In the genomic region with DNA sequence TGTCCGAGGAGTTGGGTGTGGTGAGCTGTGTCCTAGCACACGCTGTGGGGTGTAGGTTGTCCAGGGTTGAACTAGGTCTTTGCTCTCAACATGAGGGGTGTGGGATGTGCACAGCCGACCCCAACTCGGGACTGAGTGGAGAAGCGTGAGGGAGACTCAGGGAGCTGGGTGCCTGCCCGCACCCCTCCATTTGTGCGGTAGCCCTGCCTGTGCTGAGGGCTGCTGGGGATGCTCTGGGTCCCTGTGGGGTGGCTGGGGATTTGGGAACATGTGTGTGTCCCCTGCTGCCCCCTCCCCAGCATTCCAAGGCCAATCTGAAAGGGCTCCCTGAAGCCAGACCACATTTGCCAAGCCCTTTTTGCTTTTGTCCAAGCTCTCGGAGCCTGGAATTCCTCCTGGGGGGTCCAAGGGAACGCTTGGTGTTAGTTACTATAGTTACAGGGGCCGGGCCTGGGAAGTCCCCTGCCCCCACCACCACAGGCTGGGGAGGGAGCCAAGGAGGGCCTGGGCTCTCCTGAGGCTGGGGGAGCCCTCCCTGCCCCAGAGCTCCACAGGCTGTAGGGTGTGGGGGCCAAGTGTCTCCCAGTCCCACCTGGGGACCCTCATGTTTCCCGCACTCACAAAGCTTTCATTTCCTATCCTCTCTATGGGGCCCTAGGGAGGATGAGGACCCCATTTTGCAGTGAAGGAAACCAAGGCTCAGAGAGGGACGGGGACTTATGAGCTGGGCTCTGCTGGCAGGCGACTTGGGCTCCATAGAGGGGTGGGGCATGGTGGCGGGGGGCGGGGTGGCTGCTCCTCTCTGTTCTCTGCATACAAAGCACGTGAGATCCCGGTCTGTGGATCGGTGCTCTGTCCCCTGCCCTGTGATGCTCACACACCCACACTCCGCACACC, we compare ENCODE assay signal across 19 cellular contexts. TPM values are rescaled to one million over a fixed set of nuclear protein-coding genes. Genes with fewer than 3 reads are reported as not detected.
DNase-seq lines count a peak whose midpoint lies in the region; FAIRE-seq and TF ChIP-seq lines count a peak whose summit lies in the region.
"Had no signal": no experiment of that assay in that cellular context is flagged by ENCODE, and none has a peak within 500 bp of the region (broad histone marks: within the 10 kb centered on the region; RNA-seq: fewer than 3 reads in every experiment).

No MANE protein-coding gene starts in this region.

- H3K27ac ChIP-seq in H9 (ENCODE audit: insufficient read length, low read depth, low read length) (no peak overlapping the region), astrocyte (ENCODE audit: low read depth, low read length) (no peak overlapping the region), neuronal stem cell (replicated peaks; ENCODE audit: low read length) (peak overlapping the region; percentile 94)
- H3K27ac ChIP-seq: gastrocnemius medialis had no signal

- DNase-seq in H9 (no peak), astrocyte (ENCODE audit: low read depth) (no peak), neuronal stem cell (ENCODE audit: low spot score) (peak; percentile 81), NCI-H2171 treated with DMSO at 0.1 percent for 48 hours (lab: John Stamatoyannopoulos, UW) (no peak), NCI-H1694 (lab: John Stamatoyannopoulos, UW) (no peak), activated gamma-delta T cell treated with Interleukin-2 at 50 U/mL for 16 hours (no peak)
- no peak for DNase-seq in activated naive CD8-positive, alpha-beta T cell treated with anti-CD3 and anti-CD28 coated beads for 36 hours
- DNase-seq: activated CD4-positive, CD25-positive, alpha-beta regulatory T cell; activated CD8-positive, alpha-beta memory T cell treated with anti-CD3 and anti-CD28 coated beads for 24 hours; amniotic stem cell; gastrocnemius medialis; MM.1S; NCI-H187; NCI-H510A; Right ventricle myocardium superior; T-helper 2 cell had no signal

- peak overlapping the region; percentile 25 to 78; a peak in 3 of 5 replicates for H3K4me3 Mint-ChIP-seq in H9
- peak overlapping the region; percentile 70 for H3K4me3 Mint-ChIP-seq in astrocyte (ENCODE audit: unreplicated experiment)
- no peak overlapping the region for H3K4me3 Mint-ChIP-seq in activated naive CD8-positive, alpha-beta T cell treated with anti-CD3 and anti-CD28 coated beads for 36 hours
- H3K4me3 Mint-ChIP-seq: memory B cell had no signal

- H3K14ac ChIP-seq in H9 (ENCODE audit: insufficient read depth, low read length) (peak overlapping the region; percentile 69), neuronal stem cell (ENCODE audit: low read length) (peak overlapping the region; percentile 50)

- no peaks in the 10 kb centered on the region for H3K9me3 ChIP-seq in H9 (ENCODE audit: control insufficient read depth, low read depth, low read length)
- no peaks in the 10 kb centered on the region for H3K9me3 ChIP-seq in astrocyte (ENCODE audit: insufficient read depth, low read depth, low read length)
- H3K9me3 ChIP-seq in iPS-18c (ENCODE audit: control insufficient read depth, insufficient read depth, low read length) = no peaks in the 10 kb centered on the region
- no peaks in the 10 kb centered on the region for H3K9me3 ChIP-seq in neuronal stem cell (replicated peaks in 1 of 2; ENCODE audit: control insufficient read depth in 2 of 2, insufficient read depth in 1 of 2, low read depth in 1 of 2, low read length in 2 of 2)
- H3K9me3 ChIP-seq: gastrocnemius medialis had no signal

- no peaks in the 10 kb centered on the region for H4K20me1 ChIP-seq in H9 (ENCODE audit: control insufficient read depth, insufficient read depth, insufficient read length)
- no peaks in the 10 kb centered on the region for H4K20me1 ChIP-seq in astrocyte (ENCODE audit: insufficient read depth, low read length)

- TF ChIP-seq CTCF in H9 (conservative IDR thresholded peaks at IDR 0.05) (no peak), astrocyte (IDR thresholded peaks at IDR 0.05; ENCODE audit: insufficient read depth, low read depth, low read length) (no peak)

- no peak for FAIRE-seq in astrocyte (lab: Jason Lieb, UNC)
- FAIRE-seq: endothelial cell of umbilical vein had no signal

- peaks cover 8% of the 10 kb centered on the region for H3K23me2 ChIP-seq in H9 (ENCODE audit: insufficient read length, low read depth, low read length, poor library complexity, severe bottlenecking)

- H3K23ac ChIP-seq in H9 (ENCODE audit: insufficient read length, low read depth, low read length) = no peak overlapping the region
- H3K23ac ChIP-seq in neuronal stem cell (ENCODE audit: low read depth, low read length, poor library complexity) = peak overlapping the region; percentile 46

- peaks cover 14% of the 10 kb centered on the region for H3K27me3 Mint-ChIP-seq in H9 (ENCODE audit: low read depth)
- peaks cover 28% of the 10 kb centered on the region for H3K27me3 Mint-ChIP-seq in astrocyte (ENCODE audit: low read depth, unreplicated experiment)
- peaks cover 9% of the 10 kb centered on the region for H3K27me3 Mint-ChIP-seq in activated naive CD8-positive, alpha-beta T cell treated with anti-CD3 and anti-CD28 coated beads for 36 hours

- H3K36me3 ChIP-seq in astrocyte (ENCODE audit: insufficient read depth, low read length) (no peaks in the 10 kb centered on the region), neuronal stem cell (replicated peaks in 1 of 2; ENCODE audit: control insufficient read depth in 2 of 2, insufficient read depth in 2 of 2, low read length in 2 of 2) (peaks cover 2 to 9% of the 10 kb centered on the region in 2 donors)
- H3K36me3 ChIP-seq: gastrocnemius medialis had no signal

- no peak overlapping the region for H2AK5ac ChIP-seq in H9 (ENCODE audit: insufficient read length, low read length)
- H2AK5ac ChIP-seq in neuronal stem cell (ENCODE audit: low read depth, low read length) = peak overlapping the region; percentile 71

- H2BK5ac ChIP-seq in H9 (ENCODE audit: insufficient read length, low read length) (no peak overlapping the region), neuronal stem cell (ENCODE audit: low read length) (peak overlapping the region; percentile 99)

- H3K36me3 Mint-ChIP-seq in H9 (ENCODE audit: insufficient read depth in 1 of 3, low read depth in 3 of 3) (no peaks in the 10 kb centered on the region), astrocyte (ENCODE audit: low read depth, unreplicated experiment) (no peaks in the 10 kb centered on the region)
- H3K36me3 Mint-ChIP-seq in activated naive CD8-positive, alpha-beta T cell treated with anti-CD3 and anti-CD28 coated beads for 36 hours = no peaks in the 10 kb centered on the region
- H3K36me3 Mint-ChIP-seq: memory B cell had no signal

- peaks cover 59 to 69% of the 10 kb centered on the region in 2 experiments for H3K4me1 Mint-ChIP-seq in H9
- H3K4me1 Mint-ChIP-seq in astrocyte (ENCODE audit: low read depth, unreplicated experiment) = peaks cover 34% of the 10 kb centered on the region
- peaks cover 9% of the 10 kb centered on the region for H3K4me1 Mint-ChIP-seq in activated naive CD8-positive, alpha-beta T cell treated with anti-CD3 and anti-CD28 coated beads for 36 hours

- H3K79me2 ChIP-seq in H9 (ENCODE audit: insufficient read depth, low read length) = no peaks in the 10 kb centered on the region
- no peaks in the 10 kb centered on the region for H3K79me2 ChIP-seq in astrocyte (ENCODE audit: insufficient read depth, low read length)

- no peak overlapping the region for H2BK120ac ChIP-seq in H9 (ENCODE audit: low read depth, low read length, poor library complexity, severe bottlenecking)
- H2BK120ac ChIP-seq in neuronal stem cell (ENCODE audit: low read depth, low read length) = peak overlapping the region; percentile 56

- no peak overlapping the region for H3T11ph ChIP-seq in H9 (ENCODE audit: low read length)

- H3K27ac Mint-ChIP-seq in H9 = peak overlapping the region in 1 of 3 experiments; percentile 77; a peak in 1 of 7 replicates
- H3K27ac Mint-ChIP-seq in astrocyte (ENCODE audit: unreplicated experiment) = no peak overlapping the region
- no peak overlapping the region for H3K27ac Mint-ChIP-seq in activated naive CD8-positive, alpha-beta T cell treated with anti-CD3 and anti-CD28 coated beads for 36 hours
- H3K27ac Mint-ChIP-seq: memory B cell had no signal

- H3K4ac ChIP-seq in H9 (ENCODE audit: low read depth, low read length) (no peak overlapping the region), neuronal stem cell (ENCODE audit: low read length) (peak overlapping the region; percentile 95)

- no peak overlapping the region for H3K56ac ChIP-seq in H9 (ENCODE audit: insufficient read length, low read depth, low read length)

- H2BK15ac ChIP-seq in H9 (ENCODE audit: low read depth, low read length) (no peak overlapping the region), neuronal stem cell (ENCODE audit: low read length) (peak overlapping the region; percentile 75)

- H3K79me1 ChIP-seq in H9 (ENCODE audit: insufficient read depth, low read depth, low read length, poor library complexity, severe bottlenecking) (no peaks in the 10 kb centered on the region), neuronal stem cell (ENCODE audit: low read depth, low read length) (peaks cover 8% of the 10 kb centered on the region)

- H3K18ac ChIP-seq in H9 (ENCODE audit: insufficient read length, low read depth, low read length) (peak overlapping the region; percentile 38), neuronal stem cell (ENCODE audit: low read length) (peak overlapping the region; percentile 99)

- no peak overlapping the region for H4K5ac ChIP-seq in H9 (ENCODE audit: insufficient read length, low read depth, low read length)

- H2BK20ac ChIP-seq in H9 (ENCODE audit: low read depth, low read length, poor library complexity, severe bottlenecking) = no peak overlapping the region

- no peaks in the 10 kb centered on the region; the same call in 1 of the 2 replicates for H3K27me3 ChIP-seq in H9 (ENCODE audit: insufficient read depth, low read length)
- peaks cover 17% of the 10 kb centered on the region for H3K27me3 ChIP-seq in astrocyte (ENCODE audit: insufficient read depth, low read length)
- H3K27me3 ChIP-seq in neuronal stem cell (ENCODE audit: control insufficient read depth in 3 of 3, insufficient read depth in 3 of 3, low read depth in 1 of 3, low read length in 3 of 3) = peaks cover 0 to 3% (median 0%) of the 10 kb centered on the region in 3 experiments

- no peak overlapping the region for H2BK12ac ChIP-seq in H9 (ENCODE audit: insufficient read length, low read depth, low read length)
- H2BK12ac ChIP-seq in neuronal stem cell (ENCODE audit: low read length) = peak overlapping the region; percentile 99

- H2AFZ ChIP-seq in H9 (ENCODE audit: low read length) (no peak overlapping the region), astrocyte (ENCODE audit: low read depth, low read length) (no peak overlapping the region), neuronal stem cell (ENCODE audit: low read length) (no peak overlapping the region)

- H4K8ac ChIP-seq in H9 (replicated peaks; ENCODE audit: insufficient read length, low read depth, low read length) = no peak overlapping the region
- H4K8ac ChIP-seq in neuronal stem cell (ENCODE audit: low read depth, low read length) = peak overlapping the region; percentile 99

- H3K4me3 ChIP-seq in astrocyte (ENCODE audit: insufficient read depth, low read depth, low read length) (no peak overlapping the region), iPS-18c (ENCODE audit: insufficient read depth, low read depth, low read length) (peak overlapping the region; percentile 38), neuronal stem cell (ENCODE audit: low read length in 2 of 2) (peak overlapping the region; percentile 85 to 89)
- H3K4me3 ChIP-seq: gastrocnemius medialis had no signal

- no peaks in the 10 kb centered on the region; a peak in 2 of 5 replicates for H3K9me3 Mint-ChIP-seq in H9
- no peaks in the 10 kb centered on the region for H3K9me3 Mint-ChIP-seq in astrocyte (ENCODE audit: unreplicated experiment)
- H3K9me3 Mint-ChIP-seq in activated naive CD8-positive, alpha-beta T cell treated with anti-CD3 and anti-CD28 coated beads for 36 hours = no peaks in the 10 kb centered on the region
- H3K9me3 Mint-ChIP-seq: memory B cell had no signal

- no peak overlapping the region for H3K9ac ChIP-seq in H9 (ENCODE audit: extremely low read depth, insufficient read length, low read length)
- no peak overlapping the region for H3K9ac ChIP-seq in astrocyte (ENCODE audit: low read length)
- H3K9ac ChIP-seq in neuronal stem cell (ENCODE audit: low read depth, low read length, poor library complexity) = peak overlapping the region; percentile 94

- H3K4me1 ChIP-seq in H9 (ENCODE audit: insufficient read depth, low read length) (peaks cover 16% of the 10 kb centered on the region; the same call in 1 of the 2 replicates), astrocyte (ENCODE audit: insufficient read depth, low read length) (peaks cover 5% of the 10 kb centered on the region), neuronal stem cell (ENCODE audit: control insufficient read depth in 2 of 2, insufficient read depth in 1 of 2, low read depth in 1 of 2, low read length in 2 of 2) (peaks cover 45 to 48% of the 10 kb centered on the region in 2 donors)

- H3K4me2 ChIP-seq in H9 (ENCODE audit: insufficient read depth, insufficient read length, low read length) = no peak overlapping the region
- peak overlapping the region; percentile 8 for H3K4me2 ChIP-seq in astrocyte (ENCODE audit: low read length)
- H3K4me2 ChIP-seq in neuronal stem cell (ENCODE audit: insufficient read depth, low read length, poor library complexity, severe bottlenecking) = peak overlapping the region; percentile 74

- H4K91ac ChIP-seq in H9 (ENCODE audit: insufficient read length, low read depth, low read length) (no peak overlapping the region), neuronal stem cell (ENCODE audit: low read depth, low read length, poor library complexity) (peak overlapping the region; percentile 81)

- no CpG with 5 or more reads among the region's 19 CpGs for WGBS in H9 (ENCODE audit: extremely low coverage, insufficient read length, low lambda C conversion rate)
- no CpG with 5 or more reads among the region's 19 CpGs for WGBS in neuronal stem cell (ENCODE audit: extremely low coverage in 2 of 2, insufficient read length in 2 of 2, insufficient replicate concordance in 1 of 2), 2 donors

RNA-seq across cellular contexts. Expression of gene CRB2, which starts 1.1 kb away (rescaled TPM):
- total RNA-seq in H9 (2021) (2.9 and 3.6 TPM in 2 replicates), astrocyte (2.4 and 2.5 TPM in 2 replicates)
- polyA plus RNA-seq in neuronal stem cell (2013, experiment 1 of 2) = 41.7 TPM
- polyA plus RNA-seq in neuronal stem cell (2013, experiment 2 of 2) = 41.7 TPM
- under 1 TPM; 0.06 to 0.10 TPM for total RNA-seq in activated naive CD8-positive, alpha-beta T cell treated with anti-CD3 and anti-CD28 coated beads for 36 hours
- total RNA-seq: endothelial cell of umbilical vein, gastrocnemius medialis, Right ventricle myocardium superior had no signal
- polyA plus RNA-seq: endothelial cell of umbilical vein had no signal
